37 cellular contexts compared by ENCODE assay signal in genomic region chr1:227169322-227169721, GRCh38.
"Had no signal": no experiment of that assay in that cellular context is flagged by ENCODE, and none has a peak within 500 bp of the region (broad histone marks: within the 10 kb centered on the region; RNA-seq: fewer than 3 reads in every experiment).

No MANE protein-coding gene starts in this region.

- H3K36me3 ChIP-seq: adrenal gland, brain microvascular endothelial cell, breast epithelium, WERI-Rb-1 had no signal

- FAIRE-seq: astrocyte had no signal

- H3K4me1 Mint-ChIP-seq: activated CD4-positive, alpha-beta memory T cell treated with anti-CD3 and anti-CD28 coated beads, Interleukin-2, amount 10 ng/mL, durations not matched to agents 7 days and 5 days; activated CD4-positive, alpha-beta T cell treated with anti-CD3 and anti-CD28 coated beads for 36 hours; activated CD4-positive, alpha-beta T cell treated with anti-CD3 and anti-CD28 coated beads, Interleukin-2, amount 10 ng/mL, durations not matched to agents 7 days and 5 days; activated CD8-positive, alpha-beta memory T cell treated with anti-CD3 and anti-CD28 coated beads, Interleukin-2, amount 10 ng/mL, durations not matched to agents 7 days and 5 days; activated naive CD4-positive, alpha-beta T cell treated with anti-CD3 and anti-CD28 coated beads, Interleukin-2, amount 10 ng/mL, durations not matched to agents 7 days and 5 days; activated naive CD4-positive, alpha-beta T cell treated with anti-CD3 and anti-CD28 coated beads, Interleukin-2, amount 50 U/mL, for 24 hours; activated naive CD8-positive, alpha-beta T cell treated with anti-CD3 and anti-CD28 coated beads, Interleukin-2, amount 10 ng/mL, durations not matched to agents 7 days and 5 days had no signal

- H3K4me3 ChIP-seq: adrenal gland, body of pancreas, breast epithelium had no signal

- H3K27ac Mint-ChIP-seq: activated CD4-positive, alpha-beta memory T cell treated with anti-CD3 and anti-CD28 coated beads, Interleukin-2, amount 10 ng/mL, durations not matched to agents 7 days and 5 days; activated CD4-positive, alpha-beta T cell treated with anti-CD3 and anti-CD28 coated beads for 36 hours; activated CD4-positive, alpha-beta T cell treated with anti-CD3 and anti-CD28 coated beads, Interleukin-2, amount 10 ng/mL, durations not matched to agents 7 days and 5 days; activated CD8-positive, alpha-beta memory T cell treated with anti-CD3 and anti-CD28 coated beads, Interleukin-2, amount 10 ng/mL, durations not matched to agents 7 days and 5 days; activated CD8-positive, alpha-beta T cell treated with anti-CD3 and anti-CD28 coated beads, Interleukin-2, amount 10 ng/mL, durations not matched to agents 7 days and 5 days; activated naive CD4-positive, alpha-beta T cell treated with anti-CD3 and anti-CD28 coated beads, Interleukin-2, amount 10 ng/mL, durations not matched to agents 7 days and 5 days; activated naive CD4-positive, alpha-beta T cell treated with anti-CD3 and anti-CD28 coated beads, Interleukin-2, amount 50 U/mL, for 24 hours; activated naive CD8-positive, alpha-beta T cell; activated naive CD8-positive, alpha-beta T cell treated with anti-CD3 and anti-CD28 coated beads, Interleukin-2, amount 10 ng/mL, durations not matched to agents 7 days and 5 days; activated T-cell treated with anti-CD3 and anti-CD28 coated beads, Interleukin-2, amount 50 U/mL, for 24 hours; activated T-helper 2 cell treated with anti-CD3 and anti-CD28 coated beads, Interferon-gamma antibody, Interleukin-2, Interleukin-4, amounts not matched to agents 10 μg/mL and 5 μg/mL and 100 μg/mL, durations not matched to agents 14 hours and 24 hours and 36 hours; T-helper 1 cell treated with Interleukin-12 subunit alpha and Interleukin-12 subunit beta and Interleukin-4 antibody, amounts not matched to agents 30 μg/mL and 1 μg/mL, for 36 hours; T-helper 2 cell treated with Interferon-gamma antibody and Interleukin-4, amounts not matched to agents 5 μg/mL and 100 μg/mL, for 36 hours; WTC11 had no signal

- H3K9me3 ChIP-seq: adrenal gland, body of pancreas, breast epithelium had no signal

- ATAC-seq: activated CD4-positive, alpha-beta T cell treated with anti-CD3 and anti-CD28 coated beads for 36 hours; activated CD4-positive, CD25-positive, alpha-beta regulatory T cell treated with anti-CD3 and anti-CD28 coated beads, Interleukin-2, amount 50 U/mL, for 24 hours; activated CD8-positive, alpha-beta memory T cell treated with anti-CD3 and anti-CD28 coated beads, Interleukin-2, amount 10 ng/mL, durations not matched to agents 7 days and 5 days; activated CD8-positive, alpha-beta T cell treated with anti-CD3 and anti-CD28 coated beads, Interleukin-2, amount 10 ng/mL, durations not matched to agents 7 days and 5 days; body of pancreas; WTC11 had no signal

- H3K27me3 Mint-ChIP-seq: activated naive CD4-positive, alpha-beta T cell treated with anti-CD3 and anti-CD28 coated beads, Interleukin-2, amount 10 ng/mL, durations not matched to agents 7 days and 5 days had no signal

- H3K36me3 Mint-ChIP-seq: activated CD8-positive, alpha-beta memory T cell treated with anti-CD3 and anti-CD28 coated beads, Interleukin-2, amount 10 ng/mL, durations not matched to agents 7 days and 5 days; activated naive CD4-positive, alpha-beta T cell treated with anti-CD3 and anti-CD28 coated beads, Interleukin-2, amount 10 ng/mL, durations not matched to agents 7 days and 5 days; activated naive CD4-positive, alpha-beta T cell treated with anti-CD3 and anti-CD28 coated beads, Interleukin-2, amount 50 U/mL, for 24 hours; activated naive CD8-positive, alpha-beta T cell; activated naive CD8-positive, alpha-beta T cell treated with anti-CD3 and anti-CD28 coated beads, Interleukin-2, amount 10 ng/mL, durations not matched to agents 7 days and 5 days; WTC11 had no signal

- H3K4me3 Mint-ChIP-seq: activated CD4-positive, alpha-beta memory T cell treated with anti-CD3 and anti-CD28 coated beads, Interleukin-2, amount 10 ng/mL, durations not matched to agents 7 days and 5 days; activated CD4-positive, alpha-beta T cell treated with anti-CD3 and anti-CD28 coated beads for 36 hours; activated CD4-positive, alpha-beta T cell treated with anti-CD3 and anti-CD28 coated beads, Interleukin-2, amount 10 ng/mL, durations not matched to agents 7 days and 5 days; activated CD8-positive, alpha-beta memory T cell treated with anti-CD3 and anti-CD28 coated beads, Interleukin-2, amount 10 ng/mL, durations not matched to agents 7 days and 5 days; activated CD8-positive, alpha-beta T cell treated with anti-CD3 and anti-CD28 coated beads, Interleukin-2, amount 10 ng/mL, durations not matched to agents 7 days and 5 days; activated naive CD4-positive, alpha-beta T cell treated with anti-CD3 and anti-CD28 coated beads, Interleukin-2, amount 10 ng/mL, durations not matched to agents 7 days and 5 days; activated naive CD4-positive, alpha-beta T cell treated with anti-CD3 and anti-CD28 coated beads, Interleukin-2, amount 50 U/mL, for 24 hours; activated naive CD8-positive, alpha-beta T cell; activated naive CD8-positive, alpha-beta T cell treated with anti-CD3 and anti-CD28 coated beads, Interleukin-2, amount 10 ng/mL, durations not matched to agents 7 days and 5 days; activated T-cell treated with anti-CD3 and anti-CD28 coated beads, Interleukin-2, amount 50 U/mL, for 24 hours; T-helper 1 cell treated with Interleukin-12 subunit alpha and Interleukin-12 subunit beta and Interleukin-4 antibody, amounts not matched to agents 30 μg/mL and 1 μg/mL, for 36 hours; T-helper 2 cell treated with Interferon-gamma antibody and Interleukin-4, amounts not matched to agents 5 μg/mL and 100 μg/mL, for 36 hours; WTC11 had no signal

- DNase-seq: activated CD4-positive, alpha-beta memory T cell treated with anti-CD3 and anti-CD28 coated beads, Interleukin-2, amount 10 ng/mL, durations not matched to agents 7 days and 5 days; activated CD4-positive, alpha-beta T cell treated with anti-CD3 and anti-CD28 coated beads for 1 hour; activated CD4-positive, alpha-beta T cell treated with anti-CD3 and anti-CD28 coated beads for 36 hours; activated CD4-positive, alpha-beta T cell treated with anti-CD3 and anti-CD28 coated beads for 48 hours; activated CD4-positive, alpha-beta T cell treated with anti-CD3 and anti-CD28 coated beads, Interleukin-2, amount 10 ng/mL, durations not matched to agents 7 days and 5 days; activated CD4-positive, alpha-beta T cell treated with anti-CD3 and anti-CD28 coated beads, Interleukin-2, amount 50 U/mL, for 48 hours; activated CD4-positive, CD25-positive, alpha-beta regulatory T cell; activated CD8-positive, alpha-beta memory T cell treated with anti-CD3 and anti-CD28 coated beads for 24 hours; activated CD8-positive, alpha-beta memory T cell treated with anti-CD3 and anti-CD28 coated beads, Interleukin-2, amount 10 ng/mL, durations not matched to agents 7 days and 5 days; activated CD8-positive, alpha-beta memory T cell treated with anti-CD3 and anti-CD28 coated beads, Interleukin-2, amount 50 U/mL, for 48 hours; activated CD8-positive, alpha-beta T cell treated with anti-CD3 and anti-CD28 coated beads, Interleukin-2, amount 10 ng/mL, durations not matched to agents 7 days and 5 days; activated effector memory CD4-positive, alpha-beta T cell treated with Interleukin-2 at 50 U/mL for 16 hours; activated gamma-delta T cell; activated naive CD4-positive, alpha-beta T cell treated with anti-CD3 and anti-CD28 coated beads, Interleukin-2, amount 10 ng/mL, durations not matched to agents 7 days and 5 days; activated naive CD4-positive, alpha-beta T cell treated with Interleukin-2 at 50 U/mL for 16 hours; activated naive CD8-positive, alpha-beta T cell treated with anti-CD3 and anti-CD28 coated beads, Interleukin-2, amount 10 ng/mL, durations not matched to agents 7 days and 5 days; activated T-cell treated with anti-CD3 and anti-CD28 coated beads, Interleukin-2, amount 50 U/mL, for 24 hours; activated T-cell treated with anti-CD3 and anti-CD28 coated beads, Interleukin-2, amount 50 U/mL, for 48 hours; adrenal gland; amniotic stem cell; aorta; body of pancreas; brain microvascular endothelial cell; central memory CD4-positive, alpha-beta T cell; T-helper 1 cell; T-helper 2 cell; T-helper 9 cell; WERI-Rb-1 had no signal

- H3K27ac ChIP-seq: adrenal gland, body of pancreas, brain microvascular endothelial cell, breast epithelium, WERI-Rb-1 had no signal

- H3K9me3 Mint-ChIP-seq: activated CD4-positive, alpha-beta memory T cell treated with anti-CD3 and anti-CD28 coated beads, Interleukin-2, amount 10 ng/mL, durations not matched to agents 7 days and 5 days; activated CD4-positive, alpha-beta T cell treated with anti-CD3 and anti-CD28 coated beads, Interleukin-2, amount 10 ng/mL, durations not matched to agents 7 days and 5 days; activated naive CD4-positive, alpha-beta T cell treated with anti-CD3 and anti-CD28 coated beads, Interleukin-2, amount 10 ng/mL, durations not matched to agents 7 days and 5 days; activated naive CD4-positive, alpha-beta T cell treated with anti-CD3 and anti-CD28 coated beads, Interleukin-2, amount 50 U/mL, for 24 hours; activated naive CD8-positive, alpha-beta T cell treated with anti-CD3 and anti-CD28 coated beads, Interleukin-2, amount 10 ng/mL, durations not matched to agents 7 days and 5 days; activated T-cell treated with anti-CD3 and anti-CD28 coated beads, Interleukin-2, amount 50 U/mL, for 24 hours; activated T-helper 2 cell treated with anti-CD3 and anti-CD28 coated beads, Interferon-gamma antibody, Interleukin-2, Interleukin-4, amounts not matched to agents 10 μg/mL and 5 μg/mL and 100 μg/mL, durations not matched to agents 14 hours and 24 hours and 36 hours; T-helper 1 cell treated with Interleukin-12 subunit alpha and Interleukin-12 subunit beta and Interleukin-4 antibody, amounts not matched to agents 30 μg/mL and 1 μg/mL, for 36 hours; T-helper 2 cell treated with Interferon-gamma antibody and Interleukin-4, amounts not matched to agents 5 μg/mL and 100 μg/mL, for 36 hours; WTC11 had no signal

- H3K4me1 ChIP-seq: breast epithelium had no signal

- H3K27me3 ChIP-seq: adrenal gland, body of pancreas, brain microvascular endothelial cell, breast epithelium had no signal
